8 cellular contexts compared by ENCODE assay signal in the genomic region with DNA sequence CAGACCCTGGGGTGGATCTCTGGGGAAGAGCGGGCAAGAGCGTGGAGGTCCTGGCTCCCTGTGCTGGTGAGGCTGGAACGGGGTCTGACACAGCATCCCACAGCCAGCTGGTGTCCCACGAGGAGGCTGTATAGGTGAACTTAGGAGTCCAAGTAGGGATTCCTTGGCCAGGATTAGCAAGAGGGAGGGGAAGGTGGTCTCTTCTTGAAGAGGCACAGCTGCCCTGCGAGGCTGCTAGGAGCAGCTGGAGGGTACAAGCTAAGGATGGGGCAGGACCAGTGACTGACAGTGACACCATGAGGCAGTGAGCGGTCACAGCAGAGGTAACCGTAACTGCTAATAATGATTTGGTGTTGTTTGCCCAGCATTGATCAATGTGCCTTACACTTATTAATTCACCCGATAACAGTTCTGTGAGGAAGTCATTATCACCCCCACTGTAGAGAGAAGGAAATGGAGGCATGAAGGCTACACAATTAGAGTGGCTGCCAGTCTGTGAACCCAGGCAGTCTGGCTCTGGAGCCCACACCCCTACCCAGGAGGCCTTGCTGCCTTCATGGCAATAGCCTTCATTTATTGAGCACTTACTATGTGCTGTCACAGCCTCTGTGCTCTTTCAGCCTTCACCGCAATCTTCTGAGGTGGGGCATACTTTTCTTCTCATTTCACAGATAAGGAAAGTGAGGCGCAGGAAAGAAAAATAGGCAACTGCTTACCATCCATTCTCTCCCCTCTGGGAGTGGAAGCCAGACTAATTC.
DNase-seq lines count a peak whose midpoint lies in the region; ATAC-seq, FAIRE-seq and TF ChIP-seq lines count a peak whose summit lies in the region.

No MANE protein-coding gene starts in this region.

- H3K4me3 ChIP-seq in astrocyte of the spinal cord (ENCODE audit: low read depth, low read length): no peak overlapping the region

- ATAC-seq in GM19328 (IDR thresholded peaks at IDR 0.05; ENCODE audit: unreplicated experiment) (peak; percentile 78), HG03565 (IDR thresholded peaks at IDR 0.05; ENCODE audit: unreplicated experiment) (peak; percentile 72)
- ATAC-seq in stimulated activated memory B cell treated with anti-CD40 and anti-IgM and Interleukin-4, amounts not matched to agents 10 μg/mL and 1 μg/mL and 100 μg/mL, for 72 hours: peak; percentile 85

- no peak overlapping the region for H3K27ac Mint-ChIP-seq in stimulated activated memory B cell treated with anti-CD40 and anti-IgM and Interleukin-4, amounts not matched to agents 10 μg/mL and 1 μg/mL and 100 μg/mL, for 72 hours

- DNase-seq in COLO829 (ENCODE audit: low spot score): peak; percentile 63
- DNase-seq in RCC 7860 (ENCODE audit: low spot score): peak; percentile 71
- DNase-seq in astrocyte of the spinal cord (ENCODE audit: low read depth, low spot score): no peak
- DNase-seq in iris pigment epithelial cell (ENCODE audit: low read depth): peak; percentile 58
- no peak for DNase-seq in effector CD4-positive, alpha-beta T cell

- TF ChIP-seq CTCF in astrocyte of the spinal cord (IDR thresholded peaks at IDR 0.05; ENCODE audit: low read depth, low read length): peak; percentile 66

- H3K4me3 Mint-ChIP-seq in stimulated activated memory B cell treated with anti-CD40 and anti-IgM and Interleukin-4, amounts not matched to agents 10 μg/mL and 1 μg/mL and 100 μg/mL, for 72 hours: no peak overlapping the region

- in situ Hi-C loops in astrocyte of the spinal cord (cut with HindIII; ENCODE audit: low sequenced_read_pairs): no loop called here

- H3K27me3 Mint-ChIP-seq in stimulated activated memory B cell treated with anti-CD40 and anti-IgM and Interleukin-4, amounts not matched to agents 10 μg/mL and 1 μg/mL and 100 μg/mL, for 72 hours: peaks cover 26% of the 10 kb centered on the region

- no peak for FAIRE-seq in RCC 7860 (lab: Jason Lieb, UNC)

- H3K4me1 Mint-ChIP-seq in stimulated activated memory B cell treated with anti-CD40 and anti-IgM and Interleukin-4, amounts not matched to agents 10 μg/mL and 1 μg/mL and 100 μg/mL, for 72 hours: peaks cover 34% of the 10 kb centered on the region

- no peaks in the 10 kb centered on the region for H3K36me3 Mint-ChIP-seq in stimulated activated memory B cell treated with anti-CD40 and anti-IgM and Interleukin-4, amounts not matched to agents 10 μg/mL and 1 μg/mL and 100 μg/mL, for 72 hours

- no peaks in the 10 kb centered on the region for H3K9me3 Mint-ChIP-seq in stimulated activated memory B cell treated with anti-CD40 and anti-IgM and Interleukin-4, amounts not matched to agents 10 μg/mL and 1 μg/mL and 100 μg/mL, for 72 hours

Comparison
In these comparisons a context has a peak if more than half of its experiments do, and no peak if none do; other contexts are left out.
1. DNase-seq: peak in COLO829 (single experiment), RCC 7860 (single experiment) and iris pigment epithelial cell (single experiment); none in astrocyte of the spinal cord (single experiment) and effector CD4-positive, alpha-beta T cell (single experiment).
2. Peak in every context shown above with its lines, with median percentiles within 50 percentile points of each other: ATAC-seq.